21 cellular contexts compared by ENCODE assay signal in the genomic region with DNA sequence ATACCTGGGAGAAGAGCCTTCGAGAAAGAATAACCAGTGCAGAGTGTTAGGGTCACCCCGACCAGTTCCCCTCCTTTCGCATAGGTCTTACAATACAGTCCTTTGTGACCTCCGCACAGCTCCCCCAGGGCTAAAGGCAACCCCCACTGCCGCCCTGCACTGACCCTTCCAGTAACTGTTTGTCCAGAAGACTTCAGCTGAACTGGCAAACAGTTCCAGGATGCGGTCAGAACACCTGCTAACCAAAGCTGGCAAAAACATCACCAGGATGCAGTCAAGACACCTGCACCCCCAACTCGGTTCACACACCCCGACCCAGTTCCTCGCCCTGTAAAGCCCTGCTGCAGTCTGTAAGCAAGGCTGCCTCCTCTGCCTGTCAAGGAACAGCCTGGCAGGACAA.
"Had no signal": no experiment of that assay in that cellular context is flagged by ENCODE, and none has a peak within 500 bp of the region (broad histone marks: within the 10 kb centered on the region; RNA-seq: fewer than 3 reads in every experiment).

No MANE protein-coding gene starts in this region.

- H3K9me3 ChIP-seq: gastrocnemius medialis, suprapubic skin, transverse colon had no signal

- DNase-seq: endodermal cell; foreskin fibroblast; gastrocnemius medialis; head of caudate nucleus; kidney; natural killer cell; stimulated activated CD4-positive, alpha-beta T cell treated with anti-CD3 and anti-CD28 coated beads, Interleukin-2, amount 100 ng/mL, for 24 hours; stimulated activated CD4-positive, alpha-beta T cell treated with anti-CD3 and anti-CD28 coated beads, Interleukin-4, amount 100 ng/mL, for 24 hours; transverse colon had no signal

- H3K4me3 ChIP-seq: coronary artery, gastrocnemius medialis, hepatocyte, lung, suprapubic skin, transverse colon had no signal

- H3K4me1 ChIP-seq: parathyroid adenoma had no signal

- H3K9ac ChIP-seq: parathyroid adenoma had no signal

- H2AFZ ChIP-seq: hepatocyte, parathyroid adenoma had no signal

- H3K27me3 ChIP-seq: gastrocnemius medialis, hepatocyte, suprapubic skin had no signal

- H3K36me3 ChIP-seq: gastrocnemius medialis, suprapubic skin, transverse colon had no signal

- H3K4me3 Mint-ChIP-seq: endodermal cell; memory B cell; natural killer cell; stimulated activated memory B cell treated with anti-CD40 and anti-IgM and Interleukin-4, amounts not matched to agents 10 μg/mL and 1 μg/mL and 100 μg/mL, for 72 hours; stimulated activated naive CD8-positive, alpha-beta T cell treated with anti-CD3 and anti-CD28 coated beads, Interleukin-15, Interleukin-2, amounts not matched to agents 100 ng/mL and 50 ng/mL, for 24 hours had no signal

- H3K36me3 Mint-ChIP-seq: memory B cell; natural killer cell; stimulated activated memory B cell treated with anti-CD40 and anti-IgM and Interleukin-4, amounts not matched to agents 10 μg/mL and 1 μg/mL and 100 μg/mL, for 72 hours had no signal

- H3K27ac Mint-ChIP-seq: endodermal cell; memory B cell; natural killer cell; stimulated activated memory B cell treated with anti-CD40 and anti-IgM and Interleukin-4, amounts not matched to agents 10 μg/mL and 1 μg/mL and 100 μg/mL, for 72 hours; stimulated activated naive CD8-positive, alpha-beta T cell treated with anti-CD3 and anti-CD28 coated beads, Interleukin-15, Interleukin-2, amounts not matched to agents 100 ng/mL and 50 ng/mL, for 24 hours had no signal

- H3K27ac ChIP-seq: coronary artery, epithelial cell of prostate, gastrocnemius medialis, hepatocyte, parathyroid adenoma, suprapubic skin, transverse colon had no signal

- H3K4me2 ChIP-seq: hepatocyte had no signal

- ATAC-seq: esophagus mucosa; gastrocnemius medialis; left lobe of liver; natural killer cell; sciatic nerve; stimulated activated memory B cell treated with anti-CD40 and anti-IgM and Interleukin-4, amounts not matched to agents 10 μg/mL and 1 μg/mL and 100 μg/mL, for 72 hours had no signal
